1 cellular context compared by ENCODE assay signal in the genomic region with DNA sequence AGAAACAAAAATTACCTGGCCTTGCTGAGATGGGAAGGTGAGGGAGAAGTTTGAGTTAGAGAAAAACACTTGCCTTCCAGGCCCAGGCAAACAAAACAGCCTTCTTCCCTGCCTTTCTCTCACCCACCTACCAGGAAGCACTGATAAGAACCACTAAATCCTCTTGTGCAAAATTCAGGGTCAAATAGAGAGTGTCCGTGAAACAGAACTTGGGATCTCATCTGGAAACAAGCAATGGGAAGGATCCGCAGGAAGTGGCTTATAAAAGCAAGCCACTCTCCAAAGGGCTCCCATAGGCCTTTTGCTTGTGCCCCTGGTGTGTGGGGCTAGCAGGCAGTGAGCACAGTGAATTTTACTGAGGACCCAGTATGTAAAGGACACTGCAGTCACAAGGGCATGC.
TF ChIP-seq lines count a peak whose summit lies in the region.

No MANE protein-coding gene starts in this region.

TF ChIP-seq in SK-N-SH, 30 proteins besides CTCF, POLR2A, EP300 and RAD21:
- TF ChIP-seq, protein P1, sequence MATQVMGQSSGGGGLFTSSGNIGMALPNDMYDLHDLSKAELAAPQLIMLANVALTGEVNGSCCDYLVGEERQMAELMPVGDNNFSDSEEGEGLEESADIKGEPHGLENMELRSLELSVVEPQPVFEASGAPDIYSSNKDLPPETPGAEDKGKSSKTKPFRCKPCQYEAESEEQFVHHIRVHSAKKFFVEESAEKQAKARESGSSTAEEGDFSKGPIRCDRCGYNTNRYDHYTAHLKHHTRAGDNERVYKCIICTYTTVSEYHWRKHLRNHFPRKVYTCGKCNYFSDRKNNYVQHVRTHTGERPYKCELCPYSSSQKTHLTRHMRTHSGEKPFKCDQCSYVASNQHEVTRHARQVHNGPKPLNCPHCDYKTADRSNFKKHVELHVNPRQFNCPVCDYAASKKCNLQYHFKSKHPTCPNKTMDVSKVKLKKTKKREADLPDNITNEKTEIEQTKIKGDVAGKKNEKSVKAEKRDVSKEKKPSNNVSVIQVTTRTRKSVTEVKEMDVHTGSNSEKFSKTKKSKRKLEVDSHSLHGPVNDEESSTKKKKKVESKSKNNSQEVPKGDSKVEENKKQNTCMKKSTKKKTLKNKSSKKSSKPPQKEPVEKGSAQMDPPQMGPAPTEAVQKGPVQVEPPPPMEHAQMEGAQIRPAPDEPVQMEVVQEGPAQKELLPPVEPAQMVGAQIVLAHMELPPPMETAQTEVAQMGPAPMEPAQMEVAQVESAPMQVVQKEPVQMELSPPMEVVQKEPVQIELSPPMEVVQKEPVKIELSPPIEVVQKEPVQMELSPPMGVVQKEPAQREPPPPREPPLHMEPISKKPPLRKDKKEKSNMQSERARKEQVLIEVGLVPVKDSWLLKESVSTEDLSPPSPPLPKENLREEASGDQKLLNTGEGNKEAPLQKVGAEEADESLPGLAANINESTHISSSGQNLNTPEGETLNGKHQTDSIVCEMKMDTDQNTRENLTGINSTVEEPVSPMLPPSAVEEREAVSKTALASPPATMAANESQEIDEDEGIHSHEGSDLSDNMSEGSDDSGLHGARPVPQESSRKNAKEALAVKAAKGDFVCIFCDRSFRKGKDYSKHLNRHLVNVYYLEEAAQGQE (IDR thresholded peaks at IDR 0.05; ENCODE audit: low read depth, low read length), result no peak
- TF ChIP-seq TEAD4 (IDR thresholded peaks at IDR 0.05; ENCODE audit: borderline replicate concordance, insufficient read depth) (no peak), FOXM1 (IDR thresholded peaks at IDR 0.05; ENCODE audit: low read depth) (no peak), GABPA (IDR thresholded peaks at IDR 0.05; ENCODE audit: low read depth) (no peak), FOSL2 (IDR thresholded peaks at IDR 0.05; ENCODE audit: borderline replicate concordance, low read depth) (no peak), MEF2A (IDR thresholded peaks at IDR 0.05; ENCODE audit: borderline replicate concordance, low read depth) (no peak)
- TF ChIP-seq, protein P2, sequence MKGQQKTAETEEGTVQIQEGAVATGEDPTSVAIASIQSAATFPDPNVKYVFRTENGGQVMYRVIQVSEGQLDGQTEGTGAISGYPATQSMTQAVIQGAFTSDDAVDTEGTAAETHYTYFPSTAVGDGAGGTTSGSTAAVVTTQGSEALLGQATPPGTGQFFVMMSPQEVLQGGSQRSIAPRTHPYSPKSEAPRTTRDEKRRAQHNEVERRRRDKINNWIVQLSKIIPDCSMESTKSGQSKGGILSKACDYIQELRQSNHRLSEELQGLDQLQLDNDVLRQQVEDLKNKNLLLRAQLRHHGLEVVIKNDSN (IDR thresholded peaks at IDR 0.05; ENCODE audit: borderline replicate concordance, low read depth), result no peak
- TF ChIP-seq, protein P3, sequence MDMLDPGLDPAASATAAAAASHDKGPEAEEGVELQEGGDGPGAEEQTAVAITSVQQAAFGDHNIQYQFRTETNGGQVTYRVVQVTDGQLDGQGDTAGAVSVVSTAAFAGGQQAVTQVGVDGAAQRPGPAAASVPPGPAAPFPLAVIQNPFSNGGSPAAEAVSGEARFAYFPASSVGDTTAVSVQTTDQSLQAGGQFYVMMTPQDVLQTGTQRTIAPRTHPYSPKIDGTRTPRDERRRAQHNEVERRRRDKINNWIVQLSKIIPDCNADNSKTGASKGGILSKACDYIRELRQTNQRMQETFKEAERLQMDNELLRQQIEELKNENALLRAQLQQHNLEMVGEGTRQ (IDR thresholded peaks at IDR 0.05; ENCODE audit: borderline replicate concordance, low read depth, low read length), result no peak
- TF ChIP-seq, protein P4, sequence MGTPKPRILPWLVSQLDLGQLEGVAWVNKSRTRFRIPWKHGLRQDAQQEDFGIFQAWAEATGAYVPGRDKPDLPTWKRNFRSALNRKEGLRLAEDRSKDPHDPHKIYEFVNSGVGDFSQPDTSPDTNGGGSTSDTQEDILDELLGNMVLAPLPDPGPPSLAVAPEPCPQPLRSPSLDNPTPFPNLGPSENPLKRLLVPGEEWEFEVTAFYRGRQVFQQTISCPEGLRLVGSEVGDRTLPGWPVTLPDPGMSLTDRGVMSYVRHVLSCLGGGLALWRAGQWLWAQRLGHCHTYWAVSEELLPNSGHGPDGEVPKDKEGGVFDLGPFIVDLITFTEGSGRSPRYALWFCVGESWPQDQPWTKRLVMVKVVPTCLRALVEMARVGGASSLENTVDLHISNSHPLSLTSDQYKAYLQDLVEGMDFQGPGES (IDR thresholded peaks at IDR 0.05; ENCODE audit: low read depth, low read length), result no peak
TF ChIP-seq in SK-N-SH: peak in this region for 0.
